8 cellular contexts compared by ENCODE assay signal in genomic region chr22:41446057-41446501, GRCh38.
DNase-seq lines count a peak whose midpoint lies in the region; ATAC-seq and TF ChIP-seq lines count a peak whose summit lies in the region.

No MANE protein-coding gene starts in this region.

- H3K36me3 ChIP-seq in BLaER1 treated with 17β-estradiol and CSF1 and Interleukin-3, amounts not matched to agents 10 nM and 100 nM: peaks cover 20 to 31% (median 28%) of the 10 kb centered on the region in 11 experiments
- no peaks in the 10 kb centered on the region for H3K36me3 ChIP-seq in KMS-11 (ENCODE audit: insufficient read depth)

- H3K9ac ChIP-seq in BLaER1 treated with 17β-estradiol and CSF1 and Interleukin-3, amounts not matched to agents 10 nM and 100 nM: peak overlapping the region; percentile 90 to 99 (median 95)
- H3K9ac ChIP-seq in KMS-11: peak overlapping the region; percentile 99

- H3K79me2 ChIP-seq in KMS-11 (ENCODE audit: insufficient read depth, low read depth): peaks cover 63% of the 10 kb centered on the region

- TF ChIP-seq CTCF in KMS-11 (conservative IDR thresholded peaks at IDR 0.05; ENCODE audit: low read depth, low read length): no peak

- DNase-seq in iris pigment epithelial cell (ENCODE audit: low read depth) (peak; percentile 18), NCI-H2029 treated with DMSO at 0.1 percent for 48 hours (lab: John Stamatoyannopoulos, UW) (no peak)
- peak; percentile 47 for DNase-seq in stimulated activated CD8-positive, alpha-beta memory T cell treated with anti-CD3 and anti-CD28 coated beads, Interleukin-4, amount 100 ng/mL, for 48 hours

- H3K27ac ChIP-seq in BLaER1 treated with 17β-estradiol and CSF1 and Interleukin-3, amounts not matched to agents 10 nM and 100 nM: peak overlapping the region; percentile 89 to 98 (median 95)
- peak overlapping the region; percentile 97 for H3K27ac ChIP-seq in KMS-11
- H3K27ac ChIP-seq in angular gyrus (ENCODE audit: low read depth, low read length): peak overlapping the region; percentile 99

- peaks cover 41 to 52% (median 44%) of the 10 kb centered on the region in 10 experiments for H3K4me1 ChIP-seq in BLaER1 treated with 17β-estradiol and CSF1 and Interleukin-3, amounts not matched to agents 10 nM and 100 nM
- H3K4me1 ChIP-seq in KMS-11 (ENCODE audit: low read depth, poor library complexity, severe bottlenecking): peaks cover 36% of the 10 kb centered on the region

- H2AFZ ChIP-seq in KMS-11 (ENCODE audit: low read depth): peak overlapping the region; percentile 59; the same call in 1 of the 2 replicates

- H3K27me3 ChIP-seq in BLaER1 treated with 17β-estradiol and CSF1 and Interleukin-3, amounts not matched to agents 10 nM and 100 nM: no peaks in the 10 kb centered on the region
- H3K27me3 ChIP-seq in KMS-11 (ENCODE audit: insufficient read depth, low read depth): no peaks in the 10 kb centered on the region

- ATAC-seq in HG03378 (IDR thresholded peaks at IDR 0.05; ENCODE audit: unreplicated experiment): no peak
- ATAC-seq in HG03354 (IDR thresholded peaks at IDR 0.05; ENCODE audit: poor library complexity, severe bottlenecking, unreplicated experiment): no peak

- H4K20me1 ChIP-seq in BLaER1 treated with 17β-estradiol and CSF1 and Interleukin-3, amounts not matched to agents 10 nM and 100 nM: peaks cover 26 to 51% (median 46%) of the 10 kb centered on the region in 11 experiments; a peak in 21 of 22 replicates
- H4K20me1 ChIP-seq in KMS-11 (ENCODE audit: insufficient read depth): no peaks in the 10 kb centered on the region; the same call in 1 of the 2 replicates

- H3K4me2 ChIP-seq in BLaER1 treated with 17β-estradiol and CSF1 and Interleukin-3, amounts not matched to agents 10 nM and 100 nM: peak overlapping the region; percentile 81 to 100 (median 96)
- peak overlapping the region; percentile 90 for H3K4me2 ChIP-seq in KMS-11

- H3K9me3 ChIP-seq in BLaER1 treated with 17β-estradiol and CSF1 and Interleukin-3, amounts not matched to agents 10 nM and 100 nM (replicated peaks in 1 of 11): no peaks in the 10 kb centered on the region

- H3K4me3 ChIP-seq in BLaER1 treated with 17β-estradiol and CSF1 and Interleukin-3, amounts not matched to agents 10 nM and 100 nM: peak overlapping the region; percentile 88 to 99 (median 96)
- no peak overlapping the region for H3K4me3 ChIP-seq in KMS-11 (IDR thresholded peaks at IDR 0.05; ENCODE audit: insufficient read depth, low read depth, low read length)
